Comparison of ENCODE assay signal across 10 cellular contexts in genomic region chr5:60652206-60652605, GRCh38. TPM values are rescaled to one million over a fixed set of nuclear protein-coding genes. Genes with fewer than 3 reads are reported as not detected.
DNase-seq lines count a peak whose midpoint lies in the region; ATAC-seq, FAIRE-seq and TF ChIP-seq lines count a peak whose summit lies in the region.
"Had no signal": no experiment of that assay in that cellular context is flagged by ENCODE, and none has a peak within 500 bp of the region (broad histone marks: within the 10 kb centered on the region; RNA-seq: fewer than 3 reads in every experiment).

No MANE protein-coding gene starts in this region.

- intact Hi-C loops in prostate gland (cut with DNase I) = no loop called here

- no peaks in the 10 kb centered on the region for H3K27me3 ChIP-seq in keratinocyte (ENCODE audit: control insufficient read depth, extremely low read depth, insufficient read depth, low read length)
- H3K27me3 ChIP-seq in prostate gland (replicated peaks; ENCODE audit: insufficient read depth) = no peaks in the 10 kb centered on the region

- POLR2A ChIA-PET in WTC11 (lab: Charles Lee) = no interaction called here

- 95% methylated on average over 2 of the region's 2 CpGs for WGBS in prostate gland

- no peak overlapping the region for H3K4me3 Mint-ChIP-seq in WTC11

- no peaks in the 10 kb centered on the region for H3K9me1 ChIP-seq in keratinocyte (ENCODE audit: control insufficient read depth, extremely low read depth, insufficient read depth, low read length)

- dilution Hi-C loops in keratinocyte (cut with MboI; ENCODE audit: extremely low pct_ligation_motif_present, low sequenced_read_pairs) = no loop called here

- H3K9me3 Mint-ChIP-seq in WTC11 = peaks cover 37% of the 10 kb centered on the region

- H3K9me3 ChIP-seq in keratinocyte (ENCODE audit: control insufficient read depth, low read depth, low read length) (no peaks in the 10 kb centered on the region), prostate gland (no peaks in the 10 kb centered on the region)

- no peaks in the 10 kb centered on the region for H3K4me1 ChIP-seq in keratinocyte (ENCODE audit: control insufficient read depth, extremely low read depth, insufficient read depth, low read length)
- no peaks in the 10 kb centered on the region for H3K4me1 ChIP-seq in prostate gland (replicated peaks)

- no peak overlapping the region for H3K9ac ChIP-seq in keratinocyte (ENCODE audit: control insufficient read depth, extremely low read depth, insufficient read depth, low read length)

- TF ChIP-seq POLR2A in prostate gland (IDR thresholded peaks at IDR 0.05) = no peak

- H3K27ac ChIP-seq in keratinocyte (ENCODE audit: control insufficient read depth, insufficient read depth, low read length) = no peak overlapping the region
- no peak overlapping the region for H3K27ac ChIP-seq in prostate gland

- peak; percentile 79 for DNase-seq in AG09309 (ENCODE audit: low read depth)
- peak; percentile 72 for DNase-seq in HS-5 (ENCODE audit: low read depth)
- DNase-seq in WTC11 (ENCODE audit: low spot score) = no peak
- no peak for DNase-seq in keratinocyte (ENCODE audit: low read depth, low spot score)
- DNase-seq in activated T-cell treated with anti-CD3 and anti-CD28 coated beads, Interleukin-2, amount 50 U/mL, for 48 hours = no peak
- no peak for DNase-seq in prostate gland (ENCODE audit: low spot score)
- DNase-seq: islet precursor cell had no signal

- H3K4me3 ChIP-seq in AG09309 (ENCODE audit: control insufficient read depth, low read depth, low read length) = no peak overlapping the region
- no peak overlapping the region for H3K4me3 ChIP-seq in keratinocyte (ENCODE audit: control insufficient read depth in 2 of 3, extremely low read depth in 1 of 3, insufficient read depth in 2 of 3, low read depth in 1 of 3, low read length in 3 of 3)
- no peak overlapping the region for H3K4me3 ChIP-seq in prostate gland

- peaks cover 2% of the 10 kb centered on the region for H3K79me2 ChIP-seq in keratinocyte (ENCODE audit: control insufficient read depth, insufficient read depth, low read length)

- TF ChIP-seq CTCF in AG09309 (IDR thresholded peaks at IDR 0.05; ENCODE audit: control insufficient read depth, insufficient read depth, low read depth, low read length, missing control alignments) (no peak), WTC11 (IDR thresholded peaks at IDR 0.05) (no peak), keratinocyte (optimal IDR thresholded peaks at IDR 0.05 in 1 of 3, IDR thresholded peaks at IDR 0.05 in 1 of 3, conservative IDR thresholded peaks at IDR 0.05 in 1 of 3; ENCODE audit: extremely low read depth in 1 of 3, insufficient read depth in 2 of 3, low read length in 3 of 3) (no peak), prostate gland (IDR thresholded peaks at IDR 0.05) (no peak)

- peak overlapping the region; percentile 25; the same call in 1 of the 2 replicates for H3K27ac Mint-ChIP-seq in WTC11
- H3K27ac Mint-ChIP-seq: progenitor cell of endocrine pancreas had no signal

- H3K4me2 ChIP-seq in keratinocyte (ENCODE audit: control insufficient read depth, extremely low read depth, insufficient read depth, low read depth, low read length) = no peak overlapping the region

- peak; percentile 56 for FAIRE-seq in keratinocyte (lab: Jason Lieb, UNC)

- no peaks in the 10 kb centered on the region for H3K27me3 Mint-ChIP-seq in WTC11 (ENCODE audit: low read depth)
- H3K27me3 Mint-ChIP-seq: progenitor cell of endocrine pancreas had no signal

- ATAC-seq in WTC11 = no peak
- no peak for ATAC-seq in HG02885 (IDR thresholded peaks at IDR 0.05; ENCODE audit: poor library complexity, unreplicated experiment)
- no peak for ATAC-seq in HG02938 (IDR thresholded peaks at IDR 0.05; ENCODE audit: unreplicated experiment)

- H3K4me1 Mint-ChIP-seq in WTC11 = peaks cover 6% of the 10 kb centered on the region; the same call in 1 of the 2 replicates

- H4K20me1 ChIP-seq in keratinocyte (ENCODE audit: control insufficient read depth, extremely low read depth, insufficient read depth, low read length) = no peaks in the 10 kb centered on the region

- no peak overlapping the region for H2AFZ ChIP-seq in keratinocyte (ENCODE audit: control insufficient read depth, low read length)

- CTCF ChIA-PET in WTC11 (lab: Charles Lee) = no interaction called here

- peaks cover 29% of the 10 kb centered on the region for H3K36me3 Mint-ChIP-seq in WTC11

- H3K36me3 ChIP-seq in keratinocyte (ENCODE audit: control insufficient read depth in 2 of 2, extremely low read depth in 1 of 2, insufficient read depth in 2 of 2, low read length in 2 of 2) (no peaks in the 10 kb centered on the region), prostate gland (no peaks in the 10 kb centered on the region)

TF ChIP-seq in WTC11, 78 proteins besides CTCF, POLR2A, EP300 and RAD21:
- TF ChIP-seq, protein P1, sequence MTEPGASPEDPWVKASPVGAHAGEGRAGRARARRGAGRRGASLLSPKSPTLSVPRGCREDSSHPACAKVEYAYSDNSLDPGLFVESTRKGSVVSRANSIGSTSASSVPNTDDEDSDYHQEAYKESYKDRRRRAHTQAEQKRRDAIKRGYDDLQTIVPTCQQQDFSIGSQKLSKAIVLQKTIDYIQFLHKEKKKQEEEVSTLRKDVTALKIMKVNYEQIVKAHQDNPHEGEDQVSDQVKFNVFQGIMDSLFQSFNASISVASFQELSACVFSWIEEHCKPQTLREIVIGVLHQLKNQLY (CRISPR knock-in tag; IDR thresholded peaks at IDR 0.05) = no peak
- TF ChIP-seq SMAD3 (CRISPR knock-in tag; IDR thresholded peaks at IDR 0.05; ENCODE audit: borderline replicate concordance) = no peak
- no peak for TF ChIP-seq USF2 (CRISPR knock-in tag; IDR thresholded peaks at IDR 0.05)
- no peak for TF ChIP-seq ZSCAN18 (CRISPR knock-in tag; IDR thresholded peaks at IDR 0.05)

RNA-seq across cellular contexts. Expression of gene DEPDC1B, which starts 47.8 kb away (rescaled TPM):
- total RNA-seq in WTC11 (2021) (47.2 to 55.1 TPM (median 50.5 TPM) in 3 replicates), prostate gland (1 to 10 TPM in 1 of 2 donors, under 1 TPM in 1; 0.32 to 1.8 TPM)
- 9.7 to 19.5 TPM (median 12.0 TPM) in 3 replicates for polyA plus RNA-seq in keratinocyte
- polyA plus RNA-seq in keratinocyte (2011; ENCODE audit: low read depth) = 1.8 TPM
- 4.9 and 9.2 TPM in 2 replicates for polyA plus RNA-seq in keratinocyte (2011; cell fraction: cytosol; rRNA removed)
- 5.8 and 9.5 TPM in 2 replicates for polyA plus RNA-seq in keratinocyte (2011; cell fraction: nucleus; rRNA removed)
- 3.1 and 6.8 TPM in 2 replicates for polyA plus RNA-seq in keratinocyte (2012; ENCODE audit: low replicate concordance)
- 7.2 to 15.9 TPM (median 8.9 TPM) in 3 replicates for polyA minus RNA-seq in keratinocyte
- 7.7 TPM for polyA minus RNA-seq in keratinocyte (2011; cell fraction: cytosol; rRNA and poly(A)+ RNA removed)
- polyA minus RNA-seq in keratinocyte (2011; cell fraction: nucleus; rRNA and poly(A)+ RNA removed) = 8.5 and 11.4 TPM in 2 replicates

Comparison
In these comparisons a context has a peak if more than half of its experiments do, and no peak if none do; other contexts are left out.
1. DNase-seq: peak in AG09309 (single experiment) and HS-5 (single experiment); none in WTC11 (single experiment), keratinocyte (single experiment), activated T-cell treated with anti-CD3 and anti-CD28 coated beads, Interleukin-2, amount 50 U/mL, for 48 hours (0 of 2) and prostate gland (single experiment).
2. RNA of gene DEPDC1B, which starts 47.8 kb away (total RNA-seq): 47.2 to 55.1 TPM in WTC11; 0.32 to 1.8 TPM in prostate gland; every median in the first group is over 10 times any median in the second.